Comparison of ENCODE assay signal across 30 cellular contexts in the genomic region with DNA sequence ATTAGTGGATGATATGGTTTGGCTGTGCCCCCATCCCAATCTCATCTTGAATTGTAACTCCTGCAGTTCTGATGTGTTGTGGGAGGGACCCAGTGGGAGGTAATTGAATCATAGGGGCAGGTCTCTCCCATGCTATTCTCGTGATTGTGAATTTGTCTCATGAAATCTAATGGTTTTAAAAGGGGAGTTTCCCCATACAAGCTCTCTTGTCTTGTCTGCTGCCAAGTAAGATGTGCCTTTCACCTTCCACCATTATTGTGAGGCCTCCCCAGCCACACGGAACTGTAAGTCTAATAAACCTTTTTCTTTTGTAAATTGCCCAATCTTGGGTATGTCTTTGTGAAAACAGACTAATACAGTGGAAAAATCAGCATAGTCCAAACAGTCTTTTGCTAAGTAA.
DNase-seq lines count a peak whose midpoint lies in the region; ATAC-seq and TF ChIP-seq lines count a peak whose summit lies in the region.
"Had no signal": no experiment of that assay in that cellular context is flagged by ENCODE, and none has a peak within 500 bp of the region (broad histone marks: within the 10 kb centered on the region; RNA-seq: fewer than 3 reads in every experiment).

No MANE protein-coding gene starts in this region.

- no peak for TF ChIP-seq CTCF in 22Rv1 (IDR thresholded peaks at IDR 0.05)
- no peak for TF ChIP-seq CTCF in stomach (IDR thresholded peaks at IDR 0.05)

- no peaks in the 10 kb centered on the region for H3K36me3 ChIP-seq in HAP-1 (replicated peaks)
- no peaks in the 10 kb centered on the region for H3K36me3 ChIP-seq in stomach
- H3K36me3 ChIP-seq: BE2C; BLaER1; BLaER1 treated with 17β-estradiol and CSF1 and Interleukin-3, amounts not matched to agents 10 nM and 100 nM had no signal

- TF ChIP-seq EP300 in stomach (IDR thresholded peaks at IDR 0.05): no peak

- H3K27me3 ChIP-seq in HAP-1 (ENCODE audit: low read depth) (no peaks in the 10 kb centered on the region), stomach (no peaks in the 10 kb centered on the region)
- H3K27me3 ChIP-seq: BE2C; BLaER1; BLaER1 treated with 17β-estradiol and CSF1 and Interleukin-3, amounts not matched to agents 10 nM and 100 nM had no signal

- H3K27ac ChIP-seq in 22Rv1: peak overlapping the region; percentile 64
- H3K27ac ChIP-seq in stomach: no peak overlapping the region
- H3K27ac ChIP-seq: A549; BLaER1; BLaER1 treated with 17β-estradiol and CSF1 and Interleukin-3, amounts not matched to agents 10 nM and 100 nM; C4-2B had no signal

- ATAC-seq in left cardiac atrium: no peak
- ATAC-seq: A549; CD8-positive, alpha-beta T cell had no signal

- in situ Hi-C loops in HAP-1 (cut with MboI; ENCODE audit: low sequenced_read_pairs): no loop called here
- in situ Hi-C loops in SK-MEL-5 (cut with HindIII; ENCODE audit: low pct_unique_long_range_greater_than_20kb, low sequenced_read_pairs): no loop called here

- no peaks in the 10 kb centered on the region for H3K9me3 ChIP-seq in HAP-1
- H3K9me3 ChIP-seq in stomach: peaks cover 0 to 6% (median 0%) of the 10 kb centered on the region in 4 donors
- H3K9me3 ChIP-seq: A549; BE2C; BLaER1; BLaER1 treated with 17β-estradiol and CSF1 and Interleukin-3, amounts not matched to agents 10 nM and 100 nM; Caco-2 had no signal

- DNase-seq in HAP-1 (ENCODE audit: low spot score in 2 of 2) (peak; percentile 52 to 53), SK-MEL-5 (ENCODE audit: low read depth, low spot score) (peak; percentile 57), hepatic stellate cell (ENCODE audit: low spot score) (no peak), left cardiac atrium (no peak), stomach (no peak)
- DNase-seq: 8988T; ACHN; AML-193; BE2C; C1 segment of cervical spinal cord; Caco-2; Calu3; CD4-positive, alpha-beta memory T cell; CD4-positive, alpha-beta T cell; CD4-positive, CD25-positive, alpha-beta regulatory T cell; CD8-positive, alpha-beta memory T cell; CD8-positive, alpha-beta T cell; COR-L47; DMS 273 treated with DMSO at 0.1 percent for 48 hours; DMS153; DMS53; DMS79; DMS79 treated with DMSO at 0.1 percent for 48 hours; DND-41; EL had no signal

- TF ChIP-seq POLR2A in stomach (IDR thresholded peaks at IDR 0.05): no peak

- WGBS in stomach, 5 donors: 28 to 63% (median 41%) methylated on average over 2 of the region's 2 CpGs

- H3K4me1 ChIP-seq in HAP-1 (peaks cover 23% of the 10 kb centered on the region), stomach (no peaks in the 10 kb centered on the region)
- H3K4me1 ChIP-seq: A549; BE2C; BLaER1; BLaER1 treated with 17β-estradiol and CSF1 and Interleukin-3, amounts not matched to agents 10 nM and 100 nM; Caco-2 had no signal

- H3K4me3 ChIP-seq in HAP-1 (no peak overlapping the region), stomach (no peak overlapping the region)
- H3K4me3 ChIP-seq: A549; BLaER1; BLaER1 treated with 17β-estradiol and CSF1 and Interleukin-3, amounts not matched to agents 10 nM and 100 nM had no signal

- intact Hi-C loops in left cardiac atrium (cut with DNase I): no loop called here
- intact Hi-C loops in stomach (cut with DNase I; ENCODE audit: low total_unique reads): no loop called here

Comparison
In these comparisons a context has a peak if more than half of its experiments do, and no peak if none do; other contexts are left out.
1. DNase-seq: peak in HAP-1 (2 of 2) and SK-MEL-5 (single experiment); none in hepatic stellate cell (single experiment), left cardiac atrium (single experiment) and stomach (single experiment).